In the genomic region with DNA sequence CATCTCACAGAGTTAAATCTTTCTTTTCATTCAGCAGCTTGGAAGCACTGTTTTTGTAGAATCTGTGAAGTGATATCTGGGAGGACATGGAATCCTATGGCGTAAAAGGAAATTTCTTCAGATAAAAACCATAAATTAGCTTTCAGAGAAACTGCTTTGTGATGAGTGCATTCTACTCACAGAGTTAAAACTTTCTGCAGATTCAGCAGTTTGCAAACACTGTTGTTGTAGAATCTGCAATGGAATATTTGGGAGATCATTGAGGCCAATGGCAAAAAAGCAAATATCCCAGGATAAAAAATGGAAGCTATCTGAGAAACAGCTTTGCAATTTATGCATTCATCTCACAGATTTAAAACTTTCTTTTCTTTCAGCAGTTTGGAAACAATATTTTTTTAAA, we compare ENCODE assay signal across 8 cellular contexts.
"Had no signal": no experiment of that assay in that cellular context is flagged by ENCODE, and none has a peak within 500 bp of the region (broad histone marks: within the 10 kb centered on the region; RNA-seq: fewer than 3 reads in every experiment).

No MANE protein-coding gene starts in this region.

- H3K4me3 ChIP-seq: GM12878 had no signal

- ATAC-seq: GM12878 had no signal

- FAIRE-seq: G401.6, GM12878, GM12891, GM12892, GM18507, GM19239 had no signal

- DNase-seq: GDM1, GF-D8 had no signal
